ENCODE assay signal across 8 cellular contexts in the genomic region with DNA sequence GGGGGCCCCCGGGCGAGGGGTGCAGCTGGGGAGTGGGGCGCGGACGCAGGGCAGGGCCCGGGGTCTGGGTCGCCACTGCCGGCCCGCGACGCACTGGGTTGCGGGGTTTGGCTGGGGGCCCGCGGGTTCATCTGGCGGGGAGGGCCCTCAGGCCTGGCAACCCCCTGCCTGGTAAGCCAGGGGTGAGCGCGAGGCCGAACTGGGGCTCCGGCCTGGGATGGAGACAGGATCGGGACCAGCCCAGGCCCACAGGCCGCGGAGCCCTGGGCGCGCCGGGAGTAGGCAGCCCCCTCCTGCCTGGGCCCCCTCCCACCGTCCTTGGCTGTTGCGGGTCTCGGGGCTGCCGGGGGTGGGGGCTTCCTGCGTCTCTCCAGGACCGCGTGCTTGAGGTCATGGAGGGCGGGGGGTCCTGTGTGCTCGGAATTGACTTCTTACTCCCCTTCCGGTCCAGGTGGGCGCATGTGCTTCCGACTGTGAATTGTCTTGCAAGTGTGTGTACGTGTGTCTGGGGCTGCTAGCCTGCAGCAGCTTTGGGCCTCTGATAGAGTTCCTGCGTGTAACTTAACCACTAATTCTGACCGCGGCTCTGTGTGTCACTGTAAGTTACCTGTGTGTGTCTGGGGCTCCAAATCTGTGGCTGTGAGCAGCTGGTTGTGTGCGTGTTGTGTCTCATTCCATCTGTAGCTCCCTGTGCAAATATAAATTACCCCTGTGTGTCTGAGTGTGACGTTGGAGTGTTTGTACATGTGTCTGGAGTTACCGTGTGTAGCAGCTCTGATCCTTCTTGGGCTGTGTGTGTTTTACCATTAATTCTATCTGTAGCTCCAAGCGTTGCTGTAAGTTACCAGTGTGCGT. TPM values are rescaled to one million over a fixed set of nuclear protein-coding genes. Genes with fewer than 3 reads are reported as not detected.
DNase-seq lines count a peak whose midpoint lies in the region; ATAC-seq, FAIRE-seq and TF ChIP-seq lines count a peak whose summit lies in the region.

No MANE protein-coding gene starts in this region.

- H2BK5ac ChIP-seq in IMR-90 (ENCODE audit: low read depth, low read length, poor library complexity, severe bottlenecking) = peak overlapping the region; percentile 75

- peak overlapping the region; percentile 93 for H3K4me3 Mint-ChIP-seq in T-helper 1 cell treated with Interleukin-12 subunit alpha and Interleukin-12 subunit beta and Interleukin-4 antibody, amounts not matched to agents 30 μg/mL and 1 μg/mL, for 36 hours
- H3K4me3 Mint-ChIP-seq in immature natural killer cell = peak overlapping the region; percentile 91 to 98 (median 94)

- peaks cover 20% of the 10 kb centered on the region for H3K9me1 ChIP-seq in IMR-90 (ENCODE audit: insufficient read depth, low read length)

- peak overlapping the region; percentile 61 for H3K23ac ChIP-seq in IMR-90 (ENCODE audit: low read depth, low read length)

- no peak for TF ChIP-seq EP300 in GM12878 (IDR thresholded peaks at IDR 0.05; ENCODE audit: borderline replicate concordance in 1 of 2, control insufficient read depth in 1 of 2, low read depth in 2 of 2, low read length in 2 of 2)

- peak overlapping the region; percentile 50 for H4K5ac ChIP-seq in IMR-90 (ENCODE audit: low read depth, low read length)

- peak overlapping the region; percentile 84 for H3K14ac ChIP-seq in IMR-90 (replicated peaks; ENCODE audit: low read depth, low read length)

- dilution Hi-C loops in IMR-90 (cut with HindIII; ENCODE audit: low sequenced_read_pairs, unreplicated experiment) = no loop called here

- peak overlapping the region; percentile 48 for H2AK5ac ChIP-seq in IMR-90 (ENCODE audit: low read depth, low read length)

- H3K36me3 Mint-ChIP-seq in T-helper 1 cell treated with Interleukin-12 subunit alpha and Interleukin-12 subunit beta and Interleukin-4 antibody, amounts not matched to agents 30 μg/mL and 1 μg/mL, for 36 hours (ENCODE audit: low read depth) = peaks cover 12% of the 10 kb centered on the region
- no peaks in the 10 kb centered on the region for H3K36me3 Mint-ChIP-seq in immature natural killer cell

- peak overlapping the region; percentile 91 for H3K4me2 ChIP-seq in IMR-90 (ENCODE audit: low read depth, low read length)
- H3K4me2 ChIP-seq in GM12878 (ENCODE audit: control insufficient read depth, insufficient read depth) = peak overlapping the region; percentile 96

- peak overlapping the region; percentile 78 for H2AK9ac ChIP-seq in IMR-90 (replicated peaks; ENCODE audit: low read depth, low read length, poor library complexity)

- H3K36me3 ChIP-seq in IMR-90 (ENCODE audit: control insufficient read depth, insufficient read depth, low read length) = peaks cover 13% of the 10 kb centered on the region
- H3K36me3 ChIP-seq in GM12878 (ENCODE audit: control insufficient read depth in 2 of 2, insufficient read depth in 2 of 2, low read length in 1 of 2) = peaks cover 3 to 10% of the 10 kb centered on the region in 2 experiments; a peak in 3 of 4 replicates

- H3K4me1 ChIP-seq in IMR-90 (ENCODE audit: control insufficient read depth, insufficient read depth, low read length) (peaks cover 15% of the 10 kb centered on the region), GM12878 (ENCODE audit: control insufficient read depth, insufficient read depth, low read length) (peaks cover 43% of the 10 kb centered on the region)

- RAD21 ChIA-PET in GM12878 (lab: Charles Lee; ENCODE audit: unreplicated experiment) = interaction anchor here (0.6 to 3.5 kb wide), 5 partner anchors 11 to 517 kb away, joined by 3 to 33 read pairs (median 5); no protein-coding TSS in a partner anchor

- peaks cover 50% of the 10 kb centered on the region for H3K4me1 Mint-ChIP-seq in T-helper 1 cell treated with Interleukin-12 subunit alpha and Interleukin-12 subunit beta and Interleukin-4 antibody, amounts not matched to agents 30 μg/mL and 1 μg/mL, for 36 hours (ENCODE audit: low read depth)
- H3K4me1 Mint-ChIP-seq in immature natural killer cell = peaks cover 55 to 63% of the 10 kb centered on the region in 2 donors

- H3K9me3 ChIP-seq in IMR-90 (ENCODE audit: control insufficient read depth, insufficient read depth, low read length) (no peaks in the 10 kb centered on the region), GM12878 (replicated peaks; ENCODE audit: control insufficient read depth, insufficient read depth, low read length) (no peaks in the 10 kb centered on the region)

- FAIRE-seq in GM12878 (lab: Jason Lieb, UNC) = peak; percentile 61

- peak overlapping the region; percentile 20 for H4K91ac ChIP-seq in IMR-90 (ENCODE audit: insufficient read depth, low read depth, low read length)

- TF ChIP-seq CTCF in IMR-90 (conservative IDR thresholded peaks at IDR 0.05; ENCODE audit: low read depth, low read length) (no peak), GM12878 (IDR thresholded peaks at IDR 0.05 in 2 of 3, conservative IDR thresholded peaks at IDR 0.05 in 1 of 3; ENCODE audit: control insufficient read depth in 2 of 3, extremely low read depth in 1 of 3, insufficient read depth in 1 of 3, low read depth in 3 of 3, low read length in 3 of 3) (no peak)

- H4K8ac ChIP-seq in IMR-90 (ENCODE audit: low read depth in 2 of 2, low read length in 2 of 2) = peak overlapping the region; percentile 17 to 41; a peak in 1 of 4 replicates

- SMC1A ChIA-PET in GM12878 (lab: Charles Lee; ENCODE audit: uncharacterized antibody, unreplicated experiment) = interaction anchor here (1.4 to 2.1 kb wide), 4 partner anchors 11 to 29 kb away, joined by 3 to 12 read pairs (median 4); no protein-coding TSS in a partner anchor

- intact Hi-C loops in IMR-90 (cut with micrococcal nuclease) (no loop called here), GM12878 (cut with micrococcal nuclease; ENCODE audit: unreplicated experiment) (no loop called here)

- no peaks in the 10 kb centered on the region for H3K9me3 Mint-ChIP-seq in T-helper 1 cell treated with Interleukin-12 subunit alpha and Interleukin-12 subunit beta and Interleukin-4 antibody, amounts not matched to agents 30 μg/mL and 1 μg/mL, for 36 hours
- H3K9me3 Mint-ChIP-seq in immature natural killer cell = peaks cover 0 to 1% (median 0%) of the 10 kb centered on the region in 6 donors

- no peak overlapping the region for H2BK120ac ChIP-seq in IMR-90 (ENCODE audit: low read depth, low read length)

- H3K27ac ChIP-seq in IMR-90 (ENCODE audit: insufficient read depth, low read length) (peak overlapping the region; percentile 92), GM12878 (ENCODE audit: control insufficient read depth, insufficient read depth) (peak overlapping the region; percentile 73)

- BruUV-seq in IMR-90 (replicated peaks; lab: Mats Ljungman, UMichigan) (no TSS peak), GM12878 (replicated peaks; lab: Mats Ljungman, UMichigan) (TSS peak; percentile 58)

- H3K18ac ChIP-seq in IMR-90 (ENCODE audit: low read depth, low read length) = peak overlapping the region; percentile 18

- in situ Hi-C loops in IMR-90 (cut with MboI; ENCODE audit: low sequenced_read_pairs) = no loop called here
- in situ Hi-C loops in GM12878 (cut with MboI) = no loop called here

- WGBS in IMR-90 (ENCODE audit: extremely low coverage in 2 of 2, insufficient read length in 1 of 2), 2 experiments = 0% methylated on average over 16 of the region's 46 CpGs; no CpG with 5 or more reads in 1 of the 2 experiments
- WGBS in GM12878 (ENCODE audit: insufficient coverage, insufficient replicate concordance, low lambda C conversion rate, missing lambda C conversion rate) = under 1% methylated on average over 42 of the region's 46 CpGs

- peak overlapping the region; percentile 95 for H3K27ac Mint-ChIP-seq in T-helper 1 cell treated with Interleukin-12 subunit alpha and Interleukin-12 subunit beta and Interleukin-4 antibody, amounts not matched to agents 30 μg/mL and 1 μg/mL, for 36 hours
- peak overlapping the region; percentile 87 to 99 (median 94) for H3K27ac Mint-ChIP-seq in immature natural killer cell

- POLR2A ChIA-PET in IMR-90 (lab: Charles Lee; ENCODE audit: unreplicated experiment) (no interaction called here), GM12878 (lab: Charles Lee) (interaction anchor here (1.1 to 4.7 kb wide), 3 partner anchors 11 to 124 kb away, joined by 3 to 38 read pairs (median 3); no protein-coding TSS in a partner anchor)

- H3K79me2 ChIP-seq in GM12878 (ENCODE audit: control insufficient read depth, insufficient read depth, low read length) = peaks cover 50% of the 10 kb centered on the region

- H4K20me1 ChIP-seq in IMR-90 (ENCODE audit: insufficient read depth, low read length) (peaks cover 44% of the 10 kb centered on the region), GM12878 (ENCODE audit: control insufficient read depth, insufficient read depth) (peaks cover 6% of the 10 kb centered on the region; the same call in 1 of the 2 replicates)

- peak overlapping the region; percentile 54; the same call in 1 of the 2 replicates for H3K56ac ChIP-seq in IMR-90 (ENCODE audit: extremely low read depth, insufficient read depth, low read length)

- H3K4me3 ChIP-seq in GM08714 (ENCODE audit: low read length) (peak overlapping the region; percentile 74), IMR-90 (ENCODE audit: insufficient read depth, low read depth, low read length) (peak overlapping the region; percentile 96), GM12878 (peak overlapping the region; percentile 95)

- H2BK20ac ChIP-seq in IMR-90 (ENCODE audit: low read depth, low read length) = no peak overlapping the region

- H3K9ac ChIP-seq in IMR-90 (ENCODE audit: low read depth, low read length) = peak overlapping the region; percentile 47
- peak overlapping the region; percentile 94 for H3K9ac ChIP-seq in GM12878 (ENCODE audit: control insufficient read depth, insufficient read depth, low read length)

- H3K27me3 ChIP-seq in IMR-90 (ENCODE audit: control insufficient read depth, insufficient read depth, low read length) = no peaks in the 10 kb centered on the region
- no peaks in the 10 kb centered on the region for H3K27me3 ChIP-seq in GM12878 (replicated peaks in 1 of 2; ENCODE audit: control insufficient read depth in 2 of 2, insufficient read depth in 2 of 2, low read length in 1 of 2)

- H3K79me1 ChIP-seq in IMR-90 (ENCODE audit: low read depth in 1 of 2, low read length in 2 of 2) = peaks cover 24 to 59% of the 10 kb centered on the region in 2 experiments

- TF ChIP-seq RAD21 in IMR-90 (IDR thresholded peaks at IDR 0.05; ENCODE audit: low read length) (no peak), GM12878 (IDR thresholded peaks at IDR 0.05; ENCODE audit: insufficient read depth, low read depth, low read length) (no peak)

- DNase-seq in IMR-90 (peak; percentile 50), GM12878 (ENCODE audit: low read depth, low spot score) (no peak), immature natural killer cell (peak; percentile 46 to 57 (median 56))
- peak; percentile 20 to 34 for DNase-seq in stimulated activated CD4-positive, alpha-beta T cell treated with anti-CD3 and anti-CD28 coated beads, Interleukin-15, amount 100 ng/mL, for 1 hour (ENCODE audit: low read depth in 1 of 2, low spot score in 1 of 2)

- ATAC-seq in IMR-90 (ENCODE audit: low read depth) = peak; percentile 21
- peak; percentile 13 for ATAC-seq in GM12878
- no peak for ATAC-seq in HG02571 (IDR thresholded peaks at IDR 0.05; ENCODE audit: unreplicated experiment)
- ATAC-seq in HG03457 (IDR thresholded peaks at IDR 0.05; ENCODE audit: unreplicated experiment) = no peak

- no peaks in the 10 kb centered on the region for H3K27me3 Mint-ChIP-seq in T-helper 1 cell treated with Interleukin-12 subunit alpha and Interleukin-12 subunit beta and Interleukin-4 antibody, amounts not matched to agents 30 μg/mL and 1 μg/mL, for 36 hours (ENCODE audit: low read depth)
- H3K27me3 Mint-ChIP-seq in immature natural killer cell (ENCODE audit: low read depth in 3 of 3) = peaks cover 0 to 14% (median 2%) of the 10 kb centered on the region in 3 donors

- H2AFZ ChIP-seq in IMR-90 (replicated peaks; ENCODE audit: low read length, poor library complexity) (peak overlapping the region; percentile 82), GM12878 (ENCODE audit: control insufficient read depth, low read depth, low read length) (peak overlapping the region; percentile 31)

- H2BK15ac ChIP-seq in IMR-90 (ENCODE audit: low read depth, low read length) = no peak overlapping the region

- peak overlapping the region; percentile 55 for H3K4ac ChIP-seq in IMR-90 (ENCODE audit: low read depth, low read length)

- CTCF ChIA-PET in IMR-90 (lab: Yijun Ruan, JAX) = no interaction called here
- CTCF ChIA-PET in GM12878 (lab: Yijun Ruan, JAX) = interaction anchor here (0.8 to 2.2 kb wide), 10 partner anchors 10 to 135 kb away, joined by 3 to 10 read pairs (median 4); partner anchors contain the start of gene LGI4

- TF ChIP-seq POLR2A in IMR-90 (IDR thresholded peaks at IDR 0.05; ENCODE audit: low read depth, low read length) (no peak), GM12878 (IDR thresholded peaks at IDR 0.05; ENCODE audit: low read depth, low read length) (peak; percentile 76)

RNA-seq across cellular contexts. Expression of gene GRAMD1A, which starts 0.8 kb away (rescaled TPM):
- 11.1 and 11.4 TPM in 2 replicates for total RNA-seq in IMR-90 (2012; rRNA removed)
- 63.0 and 65.2 TPM in 2 replicates for polyA plus RNA-seq in IMR-90 (2012; rRNA removed)
- 50.3 and 62.6 TPM in 2 replicates for polyA plus RNA-seq in IMR-90 (2012; cell fraction: cytosol; rRNA removed)
- 115 and 162 TPM in 2 replicates for polyA plus RNA-seq in IMR-90 (2012; cell fraction: nucleus; rRNA removed; ENCODE audit: low replicate concordance)
- 208 and 225 TPM in 2 replicates for total RNA-seq in GM12878 (2013; cell fraction: nucleolus; rRNA removed)
- 36.1 and 41.9 TPM in 2 replicates for total RNA-seq in GM12878 (2014; rRNA removed)
- 14.8 and 16.9 TPM in 2 replicates for total RNA-seq in GM12878 (2014; rRNA removed; fragmentation: Illumina TruSeq; extraction: Trizol)
- 69.1 and 71.0 TPM in 2 replicates for total RNA-seq in GM12878 (2021)
- polyA plus RNA-seq in GM12878 (2011; ENCODE audit: low read depth) = 20.0 TPM
- 32.2 and 60.8 TPM in 2 replicates for polyA plus RNA-seq in GM12878 (2011; rRNA removed)
- polyA plus RNA-seq in GM12878 (2011; cell fraction: cytosol; rRNA removed) = 67.4 and 69.1 TPM in 2 replicates
- 169 and 199 TPM in 2 replicates for polyA plus RNA-seq in GM12878 (2011; cell fraction: nucleus; rRNA removed)
- polyA plus RNA-seq in GM12878 (2012) = 48.1 and 61.6 TPM in 2 replicates
- 21.9 and 32.7 TPM in 2 replicates for polyA plus RNA-seq in GM12878 (2014; fragmentation: Illumina TruSeq; extraction: Trizol)
- polyA plus RNA-seq in GM12878 (2014; fragmentation: Nextera tagmentation; extraction: Ambion mirVana) = 1 to 10 TPM in 1 of 2 experiments, under 1 TPM in 1; 0.79 to 2.0 TPM
- polyA plus RNA-seq in GM12878 (2014; rRNA removed) = 73.6 and 79.8 TPM in 2 replicates
- 10 to 100 TPM; 22.1 to 37.9 TPM for polyA plus RNA-seq in GM12878 (2016; fragmentation: Nextera tagmentation; extraction: Ambion mirVana)
- 47.9 and 85.8 TPM in 2 replicates for polyA minus RNA-seq in GM12878 (2011; rRNA and poly(A)+ RNA removed)
- 31.1 and 31.4 TPM in 2 replicates for polyA minus RNA-seq in GM12878 (2011; cell fraction: cytosol; rRNA and poly(A)+ RNA removed)
- 29.5 and 41.4 TPM in 2 replicates for polyA minus RNA-seq in GM12878 (2011; cell fraction: nucleus; rRNA and poly(A)+ RNA removed)
- 10 to 100 TPM in 1 of 3 donors, 1 to 10 TPM in 2; 6.7 to 19.1 (median 7.8) TPM for polyA plus RNA-seq in immature natural killer cell

RNA-seq across cellular contexts. Expression of gene SCN1B, which starts 29.4 kb away (rescaled TPM):
- 2.0 and 2.2 TPM in 2 replicates for total RNA-seq in IMR-90 (2012; rRNA removed)
- 9.6 and 10.6 TPM in 2 replicates for polyA plus RNA-seq in IMR-90 (2012; rRNA removed)
- polyA plus RNA-seq in IMR-90 (2012; cell fraction: cytosol; rRNA removed) = 5.9 and 7.9 TPM in 2 replicates
- 11.5 and 12.8 TPM in 2 replicates for polyA plus RNA-seq in IMR-90 (2012; cell fraction: nucleus; rRNA removed; ENCODE audit: low replicate concordance)
- 0.50 and 0.73 TPM in 2 replicates for total RNA-seq in GM12878 (2013; cell fraction: nucleolus; rRNA removed)
- total RNA-seq in GM12878 (2014; rRNA removed) = 0.06 and 0.16 TPM in 2 replicates
- 0.04 TPM in 1 of 2 replicates, not detected in the other for total RNA-seq in GM12878 (2014; rRNA removed; fragmentation: Illumina TruSeq; extraction: Trizol)
- 0.27 and 0.33 TPM in 2 replicates for total RNA-seq in GM12878 (2021)
- 0.07 TPM for polyA plus RNA-seq in GM12878 (2011; ENCODE audit: low read depth)
- 0.04 and 0.11 TPM in 2 replicates for polyA plus RNA-seq in GM12878 (2011; rRNA removed)
- polyA plus RNA-seq in GM12878 (2011; cell fraction: cytosol; rRNA removed) = 0.09 and 0.15 TPM in 2 replicates
- 0.79 and 0.83 TPM in 2 replicates for polyA plus RNA-seq in GM12878 (2011; cell fraction: nucleus; rRNA removed)
- polyA plus RNA-seq in GM12878 (2012) = 0.15 and 0.16 TPM in 2 replicates
- polyA plus RNA-seq in GM12878 (2014; fragmentation: Illumina TruSeq; extraction: Trizol) = 0.13 and 0.62 TPM in 2 replicates
- polyA plus RNA-seq in GM12878 (2014; fragmentation: Nextera tagmentation; extraction: Ambion mirVana) = not detected
- 0.34 and 0.54 TPM in 2 replicates for polyA plus RNA-seq in GM12878 (2014; rRNA removed)
- polyA plus RNA-seq in GM12878 (2016; fragmentation: Nextera tagmentation; extraction: Ambion mirVana) = under 1 TPM in 1 of 2 experiments, not detected in 1; 0.08 TPM
- 0.07 and 0.26 TPM in 2 replicates for polyA minus RNA-seq in GM12878 (2011; rRNA and poly(A)+ RNA removed)
- not detected in 2 replicates for polyA minus RNA-seq in GM12878 (2011; cell fraction: cytosol; rRNA and poly(A)+ RNA removed)
- 0.12 and 0.29 TPM in 2 replicates for polyA minus RNA-seq in GM12878 (2011; cell fraction: nucleus; rRNA and poly(A)+ RNA removed)
- polyA plus RNA-seq in immature natural killer cell = under 1 TPM; 0.27 to 0.83 (median 0.58) TPM

RNA-seq across cellular contexts. Expression of gene ZNF792, which starts 36.8 kb away (rescaled TPM):
- 3.9 and 4.8 TPM in 2 replicates for total RNA-seq in IMR-90 (2012; rRNA removed)
- 1.2 and 1.5 TPM in 2 replicates for polyA plus RNA-seq in IMR-90 (2012; rRNA removed)
- 0.42 and 0.69 TPM in 2 replicates for polyA plus RNA-seq in IMR-90 (2012; cell fraction: cytosol; rRNA removed)
- 0.84 and 1.6 TPM in 2 replicates for polyA plus RNA-seq in IMR-90 (2012; cell fraction: nucleus; rRNA removed; ENCODE audit: low replicate concordance)
- 26.2 and 26.7 TPM in 2 replicates for total RNA-seq in GM12878 (2013; cell fraction: nucleolus; rRNA removed)
- 2.3 and 2.8 TPM in 2 replicates for total RNA-seq in GM12878 (2014; rRNA removed)
- total RNA-seq in GM12878 (2014; rRNA removed; fragmentation: Illumina TruSeq; extraction: Trizol) = 2.2 and 2.6 TPM in 2 replicates
- total RNA-seq in GM12878 (2021) = 2.0 and 2.2 TPM in 2 replicates
- polyA plus RNA-seq in GM12878 (2011; ENCODE audit: low read depth) = 2.1 TPM
- polyA plus RNA-seq in GM12878 (2011; rRNA removed) = 4.8 and 5.3 TPM in 2 replicates
- polyA plus RNA-seq in GM12878 (2011; cell fraction: cytosol; rRNA removed) = 3.6 TPM in 2 replicates
- polyA plus RNA-seq in GM12878 (2011; cell fraction: nucleus; rRNA removed) = 4.4 and 6.2 TPM in 2 replicates
- polyA plus RNA-seq in GM12878 (2012) = 2.0 and 2.4 TPM in 2 replicates
- 1.2 and 1.3 TPM in 2 replicates for polyA plus RNA-seq in GM12878 (2014; fragmentation: Illumina TruSeq; extraction: Trizol)
- under 1 TPM; 0.53 to 0.63 TPM for polyA plus RNA-seq in GM12878 (2014; fragmentation: Nextera tagmentation; extraction: Ambion mirVana)
- polyA plus RNA-seq in GM12878 (2014; rRNA removed) = 0.97 and 1.0 TPM in 2 replicates
- 1 to 10 TPM in 1 of 2 experiments, under 1 TPM in 1; 0.87 to 1.3 TPM for polyA plus RNA-seq in GM12878 (2016; fragmentation: Nextera tagmentation; extraction: Ambion mirVana)
- polyA minus RNA-seq in GM12878 (2011; rRNA and poly(A)+ RNA removed) = 18.5 and 19.5 TPM in 2 replicates
- polyA minus RNA-seq in GM12878 (2011; cell fraction: cytosol; rRNA and poly(A)+ RNA removed) = 3.1 and 3.7 TPM in 2 replicates
- 18.0 and 19.1 TPM in 2 replicates for polyA minus RNA-seq in GM12878 (2011; cell fraction: nucleus; rRNA and poly(A)+ RNA removed)
- 10 to 100 TPM in 2 of 3 donors, 1 to 10 TPM in 1; 8.4 to 17.2 (median 10.6) TPM for polyA plus RNA-seq in immature natural killer cell

RNA-seq across cellular contexts. Expression of gene HPN, which starts 40.6 kb away (rescaled TPM):
- total RNA-seq in IMR-90 (2012; rRNA removed) (not detected in 2 replicates), GM12878 (2014; rRNA removed) (not detected in 2 replicates), GM12878 (2014; rRNA removed; fragmentation: Illumina TruSeq; extraction: Trizol) (not detected in 2 replicates), GM12878 (2021) (0.13 and 0.21 TPM in 2 replicates)
- polyA plus RNA-seq in IMR-90 (2012; rRNA removed) (not detected in 2 replicates), GM12878 (2011; rRNA removed) (not detected in 2 replicates), GM12878 (2014; fragmentation: Illumina TruSeq; extraction: Trizol) (not detected in 2 replicates), GM12878 (2014; fragmentation: Nextera tagmentation; extraction: Ambion mirVana) (not detected), GM12878 (2014; rRNA removed) (0.16 TPM in 1 of 2 replicates, not detected in the other), GM12878 (2016; fragmentation: Nextera tagmentation; extraction: Ambion mirVana) (under 1 TPM in 1 of 2 experiments, not detected in 1; 0.35 TPM), immature natural killer cell (not detected)
- polyA plus RNA-seq in IMR-90 (2012; cell fraction: cytosol; rRNA removed) = not detected in 2 replicates
- polyA plus RNA-seq in IMR-90 (2012; cell fraction: nucleus; rRNA removed; ENCODE audit: low replicate concordance) = 0.08 TPM in 1 of 2 replicates, not detected in the other
- not detected in 2 replicates for total RNA-seq in GM12878 (2013; cell fraction: nucleolus; rRNA removed)
- not detected for polyA plus RNA-seq in GM12878 (2011; ENCODE audit: low read depth)
- polyA plus RNA-seq in GM12878 (2011; cell fraction: cytosol; rRNA removed) = not detected in 2 replicates
- polyA plus RNA-seq in GM12878 (2011; cell fraction: nucleus; rRNA removed) = 0.12 TPM in 1 of 2 replicates, not detected in the other
- not detected in 2 replicates for polyA plus RNA-seq in GM12878 (2012)
- polyA minus RNA-seq in GM12878 (2011; rRNA and poly(A)+ RNA removed) = not detected in 2 replicates
- polyA minus RNA-seq in GM12878 (2011; cell fraction: cytosol; rRNA and poly(A)+ RNA removed) = not detected in 2 replicates
- not detected in 2 replicates for polyA minus RNA-seq in GM12878 (2011; cell fraction: nucleus; rRNA and poly(A)+ RNA removed)

Comparison
In these comparisons a context has a peak if more than half of its experiments do, and no peak if none do; other contexts are left out.
1. ATAC-seq: peak in IMR-90 (single experiment) and GM12878 (single experiment); none in HG02571 (single experiment) and HG03457 (single experiment).
2. Peak in every context shown above with its lines, with median percentiles within 50 percentile points of each other: H3K4me3 ChIP-seq.